8 cellular contexts compared by ENCODE assay signal in genomic region chr4:88320174-88320779, GRCh38. TPM values are rescaled to one million over a fixed set of nuclear protein-coding genes. Genes with fewer than 3 reads are reported as not detected.
DNase-seq lines count a peak whose midpoint lies in the region; ATAC-seq and TF ChIP-seq lines count a peak whose summit lies in the region.

No MANE protein-coding gene starts in this region.

- TF ChIP-seq POLR2A in sigmoid colon (IDR thresholded peaks at IDR 0.05) = no peak

- TF ChIP-seq EP300 in sigmoid colon (IDR thresholded peaks at IDR 0.05) = no peak

- H3K36me3 ChIP-seq in RWPE2 (ENCODE audit: low read depth) = no peaks in the 10 kb centered on the region
- no peaks in the 10 kb centered on the region for H3K36me3 ChIP-seq in naive thymus-derived CD4-positive, alpha-beta T cell (ENCODE audit: control insufficient read depth in 2 of 3, insufficient read depth in 3 of 3, low read length in 3 of 3)
- no peaks in the 10 kb centered on the region for H3K36me3 ChIP-seq in sigmoid colon

- peak; percentile 51 for DNase-seq in DMS53 (lab: John Stamatoyannopoulos, UW)
- no peak for DNase-seq in DMS53 treated with DMSO at 0.1 percent for 48 hours (lab: John Stamatoyannopoulos, UW; ENCODE audit: unreplicated experiment)
- no peak for DNase-seq in RWPE2 (ENCODE audit: low spot score)
- DNase-seq in naive thymus-derived CD4-positive, alpha-beta T cell = peak in 2 of 9 donors; percentile 3 to 38
- DNase-seq in C1 segment of cervical spinal cord (lab: John Stamatoyannopoulos, UW) = no peak
- no peak for DNase-seq in UCSD-AML1 (lab: John Stamatoyannopoulos, UW; ENCODE audit: unreplicated experiment)
- no peak for DNase-seq in sigmoid colon

- peak overlapping the region; percentile 69 to 90 (median 82) for H3K4me3 Mint-ChIP-seq in naive thymus-derived CD4-positive, alpha-beta T cell

- no peak for TF ChIP-seq CTCF in RWPE2 (IDR thresholded peaks at IDR 0.05; ENCODE audit: poor library complexity, severe bottlenecking)
- no peak for TF ChIP-seq CTCF in sigmoid colon (IDR thresholded peaks at IDR 0.05)

- WGBS in sigmoid colon, 2 donors = 57 to 58% methylated on average over 1 of the region's 1 CpG

- intact Hi-C loops in naive thymus-derived CD4-positive, alpha-beta T cell (cut with micrococcal nuclease) = loop anchor here (1.0 to 5.0 kb wide), 5 partner anchors 19 to 137 kb away; partner anchors contain the start of genes HERC5 (in 1 of the 2), HERC6 (in 1 of the 2) and PPM1K (in 1 of the 2)
- intact Hi-C loops in sigmoid colon (cut with DNase I) = no loop called here

- peak overlapping the region; percentile 88 to 98 (median 93) for H3K27ac Mint-ChIP-seq in naive thymus-derived CD4-positive, alpha-beta T cell

- H3K27me3 Mint-ChIP-seq in naive thymus-derived CD4-positive, alpha-beta T cell = no peaks in the 10 kb centered on the region

- H3K9me3 ChIP-seq in RWPE2 (ENCODE audit: severe bottlenecking) (no peaks in the 10 kb centered on the region), sigmoid colon (no peaks in the 10 kb centered on the region)
- H3K9me3 ChIP-seq in naive thymus-derived CD4-positive, alpha-beta T cell (ENCODE audit: control insufficient read depth in 2 of 3, low read length in 3 of 3) = no peaks in the 10 kb centered on the region

- H3K4me1 ChIP-seq in RWPE2 (ENCODE audit: insufficient read depth, poor library complexity, severe bottlenecking) = peaks cover 11% of the 10 kb centered on the region
- H3K4me1 ChIP-seq in naive thymus-derived CD4-positive, alpha-beta T cell (ENCODE audit: control insufficient read depth in 2 of 2, insufficient read depth in 2 of 2, low read length in 2 of 2) = peaks cover 7 to 13% of the 10 kb centered on the region in 2 donors
- peaks cover 0 to 4% (median 0%) of the 10 kb centered on the region in 4 donors for H3K4me1 ChIP-seq in sigmoid colon

- CTCF ChIA-PET in naive thymus-derived CD4-positive, alpha-beta T cell (lab: Charles Lee) = interaction anchor here (0.6 to 1.2 kb wide), 4 partner anchors 33 to 48 kb away, joined by 3 to 4 read pairs (median 3); partner anchors contain the start of gene PPM1K

- H3K4me3 ChIP-seq in RWPE2 (ENCODE audit: severe bottlenecking) = no peak overlapping the region
- peak overlapping the region; percentile 18 for H3K4me3 ChIP-seq in naive thymus-derived CD4-positive, alpha-beta T cell (ENCODE audit: low read length)
- no peak overlapping the region for H3K4me3 ChIP-seq in sigmoid colon

- no peaks in the 10 kb centered on the region for H3K9me3 Mint-ChIP-seq in naive thymus-derived CD4-positive, alpha-beta T cell

- H3K4me1 Mint-ChIP-seq in naive thymus-derived CD4-positive, alpha-beta T cell = peaks cover 14 to 30% (median 23%) of the 10 kb centered on the region in 7 donors

- H3K27ac ChIP-seq in RWPE2 (ENCODE audit: poor library complexity, severe bottlenecking) (no peak overlapping the region), sigmoid colon (peak overlapping the region in 1 of 4 donors; percentile 26)
- peak overlapping the region; percentile 63 for H3K27ac ChIP-seq in naive thymus-derived CD4-positive, alpha-beta T cell (ENCODE audit: low read depth, low read length)

- POLR2A ChIA-PET in naive thymus-derived CD4-positive, alpha-beta T cell (lab: Charles Lee) = interaction anchor here (0.6 to 3.9 kb wide), 7 partner anchors 9 to 137 kb away, joined by 3 to 49 read pairs (median 3); partner anchors contain the start of genes HERC5 and PPM1K

- H3K27me3 ChIP-seq in RWPE2 (ENCODE audit: insufficient read depth, poor library complexity, severe bottlenecking) (no peaks in the 10 kb centered on the region), sigmoid colon (no peaks in the 10 kb centered on the region)
- H3K27me3 ChIP-seq in naive thymus-derived CD4-positive, alpha-beta T cell (ENCODE audit: control insufficient read depth in 2 of 2, insufficient read depth in 2 of 2, low read length in 2 of 2) = no peaks in the 10 kb centered on the region

- ATAC-seq in HG02870 (IDR thresholded peaks at IDR 0.05; ENCODE audit: unreplicated experiment) (peak; percentile 48), RWPE2 (ENCODE audit: low read depth) (peak; percentile 48)
- peak; percentile 56 for ATAC-seq in naive thymus-derived CD4-positive, alpha-beta T cell

- peaks cover 0 to 7% (median 0%) of the 10 kb centered on the region in 5 donors for H3K36me3 Mint-ChIP-seq in naive thymus-derived CD4-positive, alpha-beta T cell

RNA-seq across cellular contexts. Expression of gene PPM1K, which starts 35.9 kb away (rescaled TPM):
- 10 to 100 TPM; 72.1 to 92.7 (median 91.9) TPM for total RNA-seq in naive thymus-derived CD4-positive, alpha-beta T cell
- 10 to 100 TPM; 64.3 to 91.0 TPM for polyA plus RNA-seq in naive thymus-derived CD4-positive, alpha-beta T cell
- 10 to 100 TPM; 12.6 to 16.8 (median 15.4) TPM for total RNA-seq in sigmoid colon
- 10 to 100 TPM in 1 of 3 donors, 1 to 10 TPM in 2; 1.6 to 15.6 (median 4.8) TPM for polyA plus RNA-seq in sigmoid colon

RNA-seq across cellular contexts. Expression of gene HERC6, which starts 58.4 kb away (rescaled TPM):
- total RNA-seq in naive thymus-derived CD4-positive, alpha-beta T cell = 10 to 100 TPM; 12.6 to 43.5 (median 23.0) TPM
- 10 to 100 TPM; 14.6 to 20.0 TPM for polyA plus RNA-seq in naive thymus-derived CD4-positive, alpha-beta T cell
- 1 to 10 TPM; 5.7 to 8.6 (median 7.4) TPM for total RNA-seq in sigmoid colon
- polyA plus RNA-seq in sigmoid colon = 1 to 10 TPM; 5.4 to 8.5 (median 7.4) TPM

Comparison
In these comparisons a context has a peak if more than half of its experiments do, and no peak if none do; other contexts are left out.
1. RNA of gene PPM1K, which starts 35.9 kb away (total RNA-seq): 72.1 to 92.7 TPM in naive thymus-derived CD4-positive, alpha-beta T cell; 12.6 to 16.8 TPM in sigmoid colon; every median in the first group is over 4 times any median in the second.
2. Peak in every context shown above with its lines, with median percentiles within 50 percentile points of each other: ATAC-seq.